Comparison of ENCODE assay signal across 8 cellular contexts in the genomic region with DNA sequence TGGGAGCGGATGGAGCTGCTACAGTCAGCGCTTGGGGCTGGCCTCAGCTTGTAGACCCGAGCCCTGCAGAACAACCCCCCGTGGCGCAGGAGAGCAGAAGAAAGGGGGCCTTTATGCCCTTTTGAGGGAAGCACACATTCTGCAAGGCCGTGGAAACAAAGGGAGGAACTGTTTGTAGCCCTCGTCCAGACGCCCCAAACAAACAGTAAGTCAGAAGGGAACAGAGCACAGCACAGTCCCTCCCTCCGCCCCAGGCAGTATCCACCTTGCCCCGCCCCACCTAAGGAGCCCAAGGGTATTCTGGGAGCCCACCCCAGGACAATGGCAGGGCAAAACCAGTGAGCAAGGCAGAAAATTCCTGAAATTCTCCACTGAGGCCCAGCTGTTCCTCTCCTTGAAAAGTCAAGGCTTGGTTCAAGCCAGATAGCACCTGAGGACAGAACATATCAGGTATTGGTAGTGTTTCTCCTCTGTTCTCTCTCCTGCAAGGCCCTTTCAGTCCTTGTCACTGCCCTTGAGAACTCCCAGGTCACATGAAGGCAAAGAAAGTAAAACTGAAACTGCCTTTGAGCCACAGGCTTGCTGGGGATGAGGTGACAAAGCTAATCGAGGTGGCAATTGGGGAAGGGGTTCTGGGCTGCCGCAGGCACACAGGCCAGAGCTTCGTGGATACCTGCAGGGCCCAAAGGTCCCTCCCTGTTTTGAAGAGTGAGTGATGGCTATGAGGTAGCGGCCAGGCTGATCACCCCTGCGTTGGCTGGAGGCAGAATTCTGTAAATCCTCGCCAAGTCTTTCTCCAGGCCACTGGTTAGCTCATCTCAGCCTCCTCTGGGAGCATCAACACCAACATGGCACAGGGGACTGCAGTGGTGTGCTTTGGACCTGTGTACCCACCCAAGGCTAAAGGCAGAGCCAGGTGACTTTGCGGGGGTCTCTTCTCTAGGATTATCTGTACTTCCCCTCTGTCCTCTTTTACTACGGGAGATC. TPM values are rescaled to one million over a fixed set of nuclear protein-coding genes. Genes with fewer than 3 reads are reported as not detected.
A peak's percentile ranks its signal among the peaks of the same experiment; 100 is the strongest.
DNase-seq lines count a peak whose midpoint lies in the region; ATAC-seq and TF ChIP-seq lines count a peak whose summit lies in the region.

No MANE protein-coding gene starts in this region.

- no peaks in the 10 kb centered on the region for H3K9me3 Mint-ChIP-seq in Caco-2 (ENCODE audit: unreplicated experiment)
- H3K9me3 Mint-ChIP-seq in activated T-helper 1 cell treated with anti-CD3 and anti-CD28 coated beads, Interleukin-12 subunit alpha, Interleukin-12 subunit beta, Interleukin-2, Interleukin-4 antibody, amounts not matched to agents 30 ng/mL and 10 ng/mL and 1 ng/mL, durations not matched to agents 14 hours and 24 hours and 36 hours: peaks cover 5% of the 10 kb centered on the region
- peaks cover 0 to 4% (median 0%) of the 10 kb centered on the region in 9 donors for H3K9me3 Mint-ChIP-seq in naive thymus-derived CD8-positive, alpha-beta T cell
- H3K9me3 Mint-ChIP-seq in stimulated activated naive B cell treated with anti-CD40 and anti-IgM and Interleukin-4, amounts not matched to agents 10 μg/mL and 1 μg/mL and 100 μg/mL, for 72 hours: peaks cover 3% of the 10 kb centered on the region in 2 donors

- H3K27me3 ChIP-seq in Caco-2 (replicated peaks; ENCODE audit: control insufficient read depth, insufficient read depth, low read length) (no peaks in the 10 kb centered on the region), PC-9 (ENCODE audit: insufficient read depth, low read depth) (no peaks in the 10 kb centered on the region)

- no peaks in the 10 kb centered on the region for H4K20me1 ChIP-seq in PC-9 (ENCODE audit: insufficient read depth)

- intact Hi-C loops in Caco-2 (cut with micrococcal nuclease; ENCODE audit: unreplicated experiment) (loop anchor here (1.0 to 2.0 kb wide), 3 partner anchors 25 to 54 kb away; a partner anchor contains a TSS), PC-9 (cut with micrococcal nuclease; ENCODE audit: unreplicated experiment) (no loop called here)
- intact Hi-C loops in activated T-helper 1 cell treated with anti-CD3 and anti-CD28 coated beads, Interleukin-12 subunit alpha, Interleukin-12 subunit beta, Interleukin-2, Interleukin-4 antibody, amounts not matched to agents 30 ng/mL and 10 ng/mL and 1 ng/mL, durations not matched to agents 14 hours and 24 hours and 36 hours (cut with micrococcal nuclease): loop anchor here (1.0 to 2.0 kb wide), 8 partner anchors 24 to 211 kb away; a partner anchor contains a TSS

- ATAC-seq in GM19463 (IDR thresholded peaks at IDR 0.05; ENCODE audit: unreplicated experiment): peak; percentile 73
- peak; percentile 72 for ATAC-seq in HG03575 (IDR thresholded peaks at IDR 0.05; ENCODE audit: extremely low read depth, insufficient number of reproducible peaks, low FRiP score, unreplicated experiment)
- ATAC-seq in naive thymus-derived CD8-positive, alpha-beta T cell: peak; percentile 83 to 85
- peak; percentile 84 to 86 for ATAC-seq in stimulated activated naive B cell treated with anti-CD40 and anti-IgM and Interleukin-4, amounts not matched to agents 10 μg/mL and 1 μg/mL and 100 μg/mL, for 72 hours (replicated peaks)

- peak; percentile 87 to 89 for DNase-seq in Caco-2
- peak; percentile 35 to 48 for DNase-seq in PC-9
- DNase-seq in activated T-helper 1 cell treated with anti-CD3 and anti-CD28 coated beads, Interleukin-12 subunit alpha, Interleukin-12 subunit beta, Interleukin-2, Interleukin-4 antibody, amounts not matched to agents 30 ng/mL and 10 ng/mL and 1 ng/mL, durations not matched to agents 14 hours and 24 hours and 36 hours (ENCODE audit: low spot score): peak; percentile 74
- peak; percentile 62 for DNase-seq in fibroblast of peridontal ligament (ENCODE audit: extremely low read depth)
- DNase-seq in naive thymus-derived CD8-positive, alpha-beta T cell: peak; percentile 37 to 76 (median 58)
- DNase-seq in stimulated activated naive B cell treated with anti-CD40 and anti-IgM and Interleukin-4, amounts not matched to agents 10 μg/mL and 1 μg/mL and 100 μg/mL, for 72 hours: peak; percentile 72

- no peak for TF ChIP-seq CTCF in Caco-2 (IDR thresholded peaks at IDR 0.05; ENCODE audit: insufficient read depth in 1 of 2, low read depth in 1 of 2, low read length in 1 of 2, severe bottlenecking in 1 of 2, unreplicated experiment in 1 of 2)
- no peak for TF ChIP-seq CTCF in PC-9 (conservative IDR thresholded peaks at IDR 0.05)

- no peaks in the 10 kb centered on the region for H3K9me2 ChIP-seq in PC-9 (ENCODE audit: insufficient read depth)

- peak overlapping the region; percentile 84 for H3K4me3 Mint-ChIP-seq in Caco-2 (ENCODE audit: unreplicated experiment)
- peak overlapping the region; percentile 95 for H3K4me3 Mint-ChIP-seq in activated T-helper 1 cell treated with anti-CD3 and anti-CD28 coated beads, Interleukin-12 subunit alpha, Interleukin-12 subunit beta, Interleukin-2, Interleukin-4 antibody, amounts not matched to agents 30 ng/mL and 10 ng/mL and 1 ng/mL, durations not matched to agents 14 hours and 24 hours and 36 hours
- H3K4me3 Mint-ChIP-seq in naive thymus-derived CD8-positive, alpha-beta T cell: peak overlapping the region; percentile 86 to 99 (median 94)
- H3K4me3 Mint-ChIP-seq in stimulated activated naive B cell treated with anti-CD40 and anti-IgM and Interleukin-4, amounts not matched to agents 10 μg/mL and 1 μg/mL and 100 μg/mL, for 72 hours: peak overlapping the region; percentile 96 to 98

- H3K9me3 ChIP-seq in Caco-2 (0 out of 2 replicates have a peak, but pooled peaks cover 4% of the 10 kb centered on the region), PC-9 (ENCODE audit: insufficient read depth, low read depth) (no peaks in the 10 kb centered on the region)

- peak overlapping the region; percentile 71 for H3K4me2 ChIP-seq in PC-9

- peaks cover 5% of the 10 kb centered on the region for H3K4me1 Mint-ChIP-seq in Caco-2 (ENCODE audit: low read depth, unreplicated experiment)
- H3K4me1 Mint-ChIP-seq in activated T-helper 1 cell treated with anti-CD3 and anti-CD28 coated beads, Interleukin-12 subunit alpha, Interleukin-12 subunit beta, Interleukin-2, Interleukin-4 antibody, amounts not matched to agents 30 ng/mL and 10 ng/mL and 1 ng/mL, durations not matched to agents 14 hours and 24 hours and 36 hours (ENCODE audit: low read depth): peaks cover 81% of the 10 kb centered on the region
- peaks cover 28 to 85% (median 77%) of the 10 kb centered on the region in 4 donors for H3K4me1 Mint-ChIP-seq in naive thymus-derived CD8-positive, alpha-beta T cell
- peaks cover 21 to 52% of the 10 kb centered on the region in 2 donors for H3K4me1 Mint-ChIP-seq in stimulated activated naive B cell treated with anti-CD40 and anti-IgM and Interleukin-4, amounts not matched to agents 10 μg/mL and 1 μg/mL and 100 μg/mL, for 72 hours

- H3K36me3 ChIP-seq in Caco-2 (ENCODE audit: control insufficient read depth, insufficient read depth, low read length): peaks cover 1% of the 10 kb centered on the region; the same call in 1 of the 2 replicates
- H3K36me3 ChIP-seq in PC-9 (ENCODE audit: low read depth): no peaks in the 10 kb centered on the region

- POLR2A ChIA-PET in Caco-2 (lab: Charles Lee): interaction anchor here (0.5 to 3.0 kb wide), 5 partner anchors 20 to 831 kb away, joined by 3 to 27 read pairs (median 3); a partner anchor contains a TSS
- POLR2A ChIA-PET in PC-9 (lab: Charles Lee; ENCODE audit: unreplicated experiment): no interaction called here
- POLR2A ChIA-PET in naive thymus-derived CD8-positive, alpha-beta T cell (lab: Charles Lee): interaction anchor here (0.6 to 2.4 kb wide), 11 partner anchors 13 to 74 kb away, joined by 3 to 21 read pairs (median 3); no protein-coding TSS in a partner anchor

- H3K27ac Mint-ChIP-seq in Caco-2 (ENCODE audit: unreplicated experiment): peak overlapping the region; percentile 84
- peak overlapping the region; percentile 94 for H3K27ac Mint-ChIP-seq in activated T-helper 1 cell treated with anti-CD3 and anti-CD28 coated beads, Interleukin-12 subunit alpha, Interleukin-12 subunit beta, Interleukin-2, Interleukin-4 antibody, amounts not matched to agents 30 ng/mL and 10 ng/mL and 1 ng/mL, durations not matched to agents 14 hours and 24 hours and 36 hours
- peak overlapping the region; percentile 91 to 99 (median 98) for H3K27ac Mint-ChIP-seq in naive thymus-derived CD8-positive, alpha-beta T cell
- H3K27ac Mint-ChIP-seq in stimulated activated naive B cell treated with anti-CD40 and anti-IgM and Interleukin-4, amounts not matched to agents 10 μg/mL and 1 μg/mL and 100 μg/mL, for 72 hours: peak overlapping the region; percentile 95

- H3K36me3 Mint-ChIP-seq in Caco-2 (ENCODE audit: insufficient read depth, unreplicated experiment): peaks cover 33% of the 10 kb centered on the region
- H3K36me3 Mint-ChIP-seq in activated T-helper 1 cell treated with anti-CD3 and anti-CD28 coated beads, Interleukin-12 subunit alpha, Interleukin-12 subunit beta, Interleukin-2, Interleukin-4 antibody, amounts not matched to agents 30 ng/mL and 10 ng/mL and 1 ng/mL, durations not matched to agents 14 hours and 24 hours and 36 hours (ENCODE audit: low read depth): peaks cover 27% of the 10 kb centered on the region
- peaks cover 0 to 17% (median 14%) of the 10 kb centered on the region in 3 donors for H3K36me3 Mint-ChIP-seq in naive thymus-derived CD8-positive, alpha-beta T cell
- H3K36me3 Mint-ChIP-seq in stimulated activated naive B cell treated with anti-CD40 and anti-IgM and Interleukin-4, amounts not matched to agents 10 μg/mL and 1 μg/mL and 100 μg/mL, for 72 hours: peaks cover 25 to 35% of the 10 kb centered on the region in 2 donors

- H3K4me3 ChIP-seq in Caco-2 (ENCODE audit: low read depth, low read length): peak overlapping the region; percentile 64
- H3K4me3 ChIP-seq in PC-9: peak overlapping the region; percentile 47; the same call in 1 of the 2 replicates

- BruUV-seq in Caco-2 (replicated peaks; lab: Mats Ljungman, UMichigan): TSS peak; percentile 74
- BruUV-seq in PC-9 (replicated peaks; lab: Mats Ljungman, UMichigan): TSS peak; percentile 66

- CTCF ChIA-PET in Caco-2 (lab: Charles Lee) (interaction anchor here (0.6 to 2.9 kb wide), 7 partner anchors 16 to 212 kb away, joined by 4 to 18 read pairs (median 9); a partner anchor contains a TSS), PC-9 (lab: Charles Lee) (interaction anchor here (0.6 kb wide), 1 partner anchor 224 kb away, joined by 9 read pairs; no protein-coding TSS in a partner anchor)

- peaks cover 21% of the 10 kb centered on the region; the same call in 1 of the 2 replicates for H3F3A ChIP-seq in PC-9 (ENCODE audit: insufficient read depth, low read depth)

- peak overlapping the region; percentile 69; the same call in 1 of the 2 replicates for H2AFZ ChIP-seq in PC-9

- H3K4me1 ChIP-seq in Caco-2 (peaks cover 9% of the 10 kb centered on the region), PC-9 (replicated peaks; ENCODE audit: insufficient read depth) (peaks cover 43% of the 10 kb centered on the region)

- no peaks in the 10 kb centered on the region for H3K27me3 Mint-ChIP-seq in Caco-2 (ENCODE audit: insufficient read depth, unreplicated experiment)
- no peaks in the 10 kb centered on the region for H3K27me3 Mint-ChIP-seq in activated T-helper 1 cell treated with anti-CD3 and anti-CD28 coated beads, Interleukin-12 subunit alpha, Interleukin-12 subunit beta, Interleukin-2, Interleukin-4 antibody, amounts not matched to agents 30 ng/mL and 10 ng/mL and 1 ng/mL, durations not matched to agents 14 hours and 24 hours and 36 hours (ENCODE audit: insufficient read depth)
- no peaks in the 10 kb centered on the region for H3K27me3 Mint-ChIP-seq in naive thymus-derived CD8-positive, alpha-beta T cell
- no peaks in the 10 kb centered on the region for H3K27me3 Mint-ChIP-seq in stimulated activated naive B cell treated with anti-CD40 and anti-IgM and Interleukin-4, amounts not matched to agents 10 μg/mL and 1 μg/mL and 100 μg/mL, for 72 hours

- H3K79me2 ChIP-seq in PC-9 (ENCODE audit: low read depth): no peaks in the 10 kb centered on the region

- 0 out of 2 replicates have a peak overlapping the region, but pooled peaks have one; percentile 21 for H3K27ac ChIP-seq in PC-9

RNA-seq across cellular contexts. Expression of a gene that starts 0.5 kb away (rescaled TPM):
- total RNA-seq in Caco-2 (2022) (47.8 and 54.8 TPM in 2 replicates), PC-9 (2021) (14.4 and 15.9 TPM in 2 replicates)
- 28.2 and 28.6 TPM in 2 replicates for total RNA-seq in activated T-helper 1 cell treated with anti-CD3 and anti-CD28 coated beads, Interleukin-12 subunit alpha, Interleukin-12 subunit beta, Interleukin-2, Interleukin-4 antibody, amounts not matched to agents 30 ng/mL and 10 ng/mL and 1 ng/mL, durations not matched to agents 14 hours and 24 hours and 36 hours
- 10 to 100 TPM; 83.5 to 83.9 TPM for total RNA-seq in naive thymus-derived CD8-positive, alpha-beta T cell
- 10 to 100 TPM; 24.9 to 38.5 (median 28.5) TPM for polyA plus RNA-seq in naive thymus-derived CD8-positive, alpha-beta T cell

RNA-seq across cellular contexts. Expression of a gene that starts 53.9 kb away (rescaled TPM):
- 5.7 and 6.0 TPM in 2 replicates for total RNA-seq in Caco-2 (2022)
- total RNA-seq in PC-9 (2021): 3.0 and 3.5 TPM in 2 replicates
- total RNA-seq in activated T-helper 1 cell treated with anti-CD3 and anti-CD28 coated beads, Interleukin-12 subunit alpha, Interleukin-12 subunit beta, Interleukin-2, Interleukin-4 antibody, amounts not matched to agents 30 ng/mL and 10 ng/mL and 1 ng/mL, durations not matched to agents 14 hours and 24 hours and 36 hours: 16.6 and 16.7 TPM in 2 replicates
- total RNA-seq in naive thymus-derived CD8-positive, alpha-beta T cell: 10 to 100 TPM; 18.4 to 23.2 TPM
- 10 to 100 TPM; 12.3 to 14.5 (median 14.3) TPM for polyA plus RNA-seq in naive thymus-derived CD8-positive, alpha-beta T cell

Comparison
In these comparisons a context has a peak if more than half of its experiments do, and no peak if none do; other contexts are left out.
1. Peak in every context shown above with its lines: DNase-seq, ATAC-seq, H3K4me3 ChIP-seq and H3K27ac ChIP-seq.